In the genomic region with DNA sequence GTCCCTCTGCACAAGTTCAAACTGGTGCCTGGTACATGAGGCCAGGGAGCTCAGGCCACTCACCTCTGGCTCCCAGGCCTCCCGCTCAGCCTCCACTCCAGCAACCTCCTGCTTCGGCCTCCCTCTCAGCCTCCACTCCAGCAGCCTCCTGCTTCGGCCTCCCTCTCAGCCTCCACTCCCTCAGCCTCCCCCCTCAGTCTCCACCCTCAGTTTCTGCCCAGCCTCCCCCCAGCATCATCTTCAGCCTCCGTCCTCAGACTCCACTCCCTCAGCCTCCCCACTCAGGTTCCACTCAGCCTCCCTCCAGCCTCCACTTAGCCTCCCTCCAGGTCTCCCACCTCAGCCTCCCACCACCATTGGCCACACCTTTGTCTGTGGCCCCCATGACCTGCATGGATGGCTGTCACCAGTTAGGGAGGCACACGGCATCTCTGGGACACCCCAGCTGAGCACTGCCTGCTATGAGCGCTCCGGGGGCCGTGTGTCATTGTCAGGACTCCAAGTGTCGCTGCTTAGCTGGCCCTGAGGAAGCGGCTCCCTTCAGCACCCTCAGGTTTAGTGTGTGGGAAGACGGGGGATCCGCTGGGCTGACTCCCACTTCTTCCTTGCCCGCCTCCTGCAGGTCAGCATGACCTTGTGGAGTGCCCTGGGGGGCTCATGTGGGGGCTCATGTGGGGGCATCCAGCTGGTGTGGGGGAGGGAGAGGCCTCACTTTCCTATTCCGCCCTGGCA, we compare ENCODE assay signal across 1 cellular context.
TF ChIP-seq lines count a peak whose summit lies in the region.

No MANE protein-coding gene starts in this region.

TF ChIP-seq in HepG2, 621 proteins besides CTCF, POLR2A, EP300 and RAD21:
- TF ChIP-seq ZNF770 (CRISPR knock-in tag; IDR thresholded peaks at IDR 0.05) (peak; percentile 97), ZNF382 (CRISPR knock-in tag; IDR thresholded peaks at IDR 0.05; ENCODE audit: borderline replicate concordance) (no peak), ZMYM3 (CRISPR knock-in tag; IDR thresholded peaks at IDR 0.05) (peak; percentile 64; the same call in 1 of the 2 replicates)
